ENCODE assay signal across 1 cellular context in genomic region chr6:109308018-109308492, GRCh38.
A peak's percentile ranks its signal among the peaks of the same experiment; 100 is the strongest.
TF ChIP-seq lines count a peak whose summit lies in the region.

No MANE protein-coding gene starts in this region.

TF ChIP-seq in K562, 482 proteins besides CTCF, POLR2A, EP300 and RAD21 (continued from another document and continues in another):
- TF ChIP-seq, protein P1, sequence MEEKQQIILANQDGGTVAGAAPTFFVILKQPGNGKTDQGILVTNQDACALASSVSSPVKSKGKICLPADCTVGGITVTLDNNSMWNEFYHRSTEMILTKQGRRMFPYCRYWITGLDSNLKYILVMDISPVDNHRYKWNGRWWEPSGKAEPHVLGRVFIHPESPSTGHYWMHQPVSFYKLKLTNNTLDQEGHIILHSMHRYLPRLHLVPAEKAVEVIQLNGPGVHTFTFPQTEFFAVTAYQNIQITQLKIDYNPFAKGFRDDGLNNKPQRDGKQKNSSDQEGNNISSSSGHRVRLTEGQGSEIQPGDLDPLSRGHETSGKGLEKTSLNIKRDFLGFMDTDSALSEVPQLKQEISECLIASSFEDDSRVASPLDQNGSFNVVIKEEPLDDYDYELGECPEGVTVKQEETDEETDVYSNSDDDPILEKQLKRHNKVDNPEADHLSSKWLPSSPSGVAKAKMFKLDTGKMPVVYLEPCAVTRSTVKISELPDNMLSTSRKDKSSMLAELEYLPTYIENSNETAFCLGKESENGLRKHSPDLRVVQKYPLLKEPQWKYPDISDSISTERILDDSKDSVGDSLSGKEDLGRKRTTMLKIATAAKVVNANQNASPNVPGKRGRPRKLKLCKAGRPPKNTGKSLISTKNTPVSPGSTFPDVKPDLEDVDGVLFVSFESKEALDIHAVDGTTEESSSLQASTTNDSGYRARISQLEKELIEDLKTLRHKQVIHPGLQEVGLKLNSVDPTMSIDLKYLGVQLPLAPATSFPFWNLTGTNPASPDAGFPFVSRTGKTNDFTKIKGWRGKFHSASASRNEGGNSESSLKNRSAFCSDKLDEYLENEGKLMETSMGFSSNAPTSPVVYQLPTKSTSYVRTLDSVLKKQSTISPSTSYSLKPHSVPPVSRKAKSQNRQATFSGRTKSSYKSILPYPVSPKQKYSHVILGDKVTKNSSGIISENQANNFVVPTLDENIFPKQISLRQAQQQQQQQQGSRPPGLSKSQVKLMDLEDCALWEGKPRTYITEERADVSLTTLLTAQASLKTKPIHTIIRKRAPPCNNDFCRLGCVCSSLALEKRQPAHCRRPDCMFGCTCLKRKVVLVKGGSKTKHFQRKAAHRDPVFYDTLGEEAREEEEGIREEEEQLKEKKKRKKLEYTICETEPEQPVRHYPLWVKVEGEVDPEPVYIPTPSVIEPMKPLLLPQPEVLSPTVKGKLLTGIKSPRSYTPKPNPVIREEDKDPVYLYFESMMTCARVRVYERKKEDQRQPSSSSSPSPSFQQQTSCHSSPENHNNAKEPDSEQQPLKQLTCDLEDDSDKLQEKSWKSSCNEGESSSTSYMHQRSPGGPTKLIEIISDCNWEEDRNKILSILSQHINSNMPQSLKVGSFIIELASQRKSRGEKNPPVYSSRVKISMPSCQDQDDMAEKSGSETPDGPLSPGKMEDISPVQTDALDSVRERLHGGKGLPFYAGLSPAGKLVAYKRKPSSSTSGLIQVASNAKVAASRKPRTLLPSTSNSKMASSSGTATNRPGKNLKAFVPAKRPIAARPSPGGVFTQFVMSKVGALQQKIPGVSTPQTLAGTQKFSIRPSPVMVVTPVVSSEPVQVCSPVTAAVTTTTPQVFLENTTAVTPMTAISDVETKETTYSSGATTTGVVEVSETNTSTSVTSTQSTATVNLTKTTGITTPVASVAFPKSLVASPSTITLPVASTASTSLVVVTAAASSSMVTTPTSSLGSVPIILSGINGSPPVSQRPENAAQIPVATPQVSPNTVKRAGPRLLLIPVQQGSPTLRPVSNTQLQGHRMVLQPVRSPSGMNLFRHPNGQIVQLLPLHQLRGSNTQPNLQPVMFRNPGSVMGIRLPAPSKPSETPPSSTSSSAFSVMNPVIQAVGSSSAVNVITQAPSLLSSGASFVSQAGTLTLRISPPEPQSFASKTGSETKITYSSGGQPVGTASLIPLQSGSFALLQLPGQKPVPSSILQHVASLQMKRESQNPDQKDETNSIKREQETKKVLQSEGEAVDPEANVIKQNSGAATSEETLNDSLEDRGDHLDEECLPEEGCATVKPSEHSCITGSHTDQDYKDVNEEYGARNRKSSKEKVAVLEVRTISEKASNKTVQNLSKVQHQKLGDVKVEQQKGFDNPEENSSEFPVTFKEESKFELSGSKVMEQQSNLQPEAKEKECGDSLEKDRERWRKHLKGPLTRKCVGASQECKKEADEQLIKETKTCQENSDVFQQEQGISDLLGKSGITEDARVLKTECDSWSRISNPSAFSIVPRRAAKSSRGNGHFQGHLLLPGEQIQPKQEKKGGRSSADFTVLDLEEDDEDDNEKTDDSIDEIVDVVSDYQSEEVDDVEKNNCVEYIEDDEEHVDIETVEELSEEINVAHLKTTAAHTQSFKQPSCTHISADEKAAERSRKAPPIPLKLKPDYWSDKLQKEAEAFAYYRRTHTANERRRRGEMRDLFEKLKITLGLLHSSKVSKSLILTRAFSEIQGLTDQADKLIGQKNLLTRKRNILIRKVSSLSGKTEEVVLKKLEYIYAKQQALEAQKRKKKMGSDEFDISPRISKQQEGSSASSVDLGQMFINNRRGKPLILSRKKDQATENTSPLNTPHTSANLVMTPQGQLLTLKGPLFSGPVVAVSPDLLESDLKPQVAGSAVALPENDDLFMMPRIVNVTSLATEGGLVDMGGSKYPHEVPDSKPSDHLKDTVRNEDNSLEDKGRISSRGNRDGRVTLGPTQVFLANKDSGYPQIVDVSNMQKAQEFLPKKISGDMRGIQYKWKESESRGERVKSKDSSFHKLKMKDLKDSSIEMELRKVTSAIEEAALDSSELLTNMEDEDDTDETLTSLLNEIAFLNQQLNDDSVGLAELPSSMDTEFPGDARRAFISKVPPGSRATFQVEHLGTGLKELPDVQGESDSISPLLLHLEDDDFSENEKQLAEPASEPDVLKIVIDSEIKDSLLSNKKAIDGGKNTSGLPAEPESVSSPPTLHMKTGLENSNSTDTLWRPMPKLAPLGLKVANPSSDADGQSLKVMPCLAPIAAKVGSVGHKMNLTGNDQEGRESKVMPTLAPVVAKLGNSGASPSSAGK (IDR thresholded peaks at IDR 0.05) = peak; percentile 74
- TF ChIP-seq SLC30A9 (CRISPR knock-in tag; IDR thresholded peaks at IDR 0.05) (no peak), HEY1 (CRISPR knock-in tag; IDR thresholded peaks at IDR 0.05; ENCODE audit: borderline replicate concordance) (no peak), ZNF143 (CRISPR knock-in tag; IDR thresholded peaks at IDR 0.05) (no peak), MAZ (CRISPR knock-in tag; conservative IDR thresholded peaks at IDR 0.05 in 1 of 2, IDR thresholded peaks at IDR 0.05 in 1 of 2) (peak; percentile 36 to 58; a peak in 3 of 4 replicates), AFF4 (CRISPR knock-in tag; IDR thresholded peaks at IDR 0.05) (no peak), ARNT (IDR thresholded peaks at IDR 0.05) (peak; percentile 72 to 85; a peak in 1 of 4 replicates), TBP (optimal IDR thresholded peaks at IDR 0.05; ENCODE audit: low read depth, low read length) (no peak), XRCC4 (IDR thresholded peaks at IDR 0.05; ENCODE audit: extremely low read depth, insufficient read depth, insufficient read length) (no peak), KHSRP (IDR thresholded peaks at IDR 0.05) (no peak), DMBX1 (CRISPR knock-in tag; IDR thresholded peaks at IDR 0.05; ENCODE audit: borderline replicate concordance) (peak; percentile 96), FOSL1 (tag; conservative IDR thresholded peaks at IDR 0.05) (peak; percentile 98), ZNF212 (CRISPR knock-in tag; IDR thresholded peaks at IDR 0.05) (no peak), EP400 (IDR thresholded peaks at IDR 0.05) (peak; percentile 64), MBD2 (IDR thresholded peaks at IDR 0.05; ENCODE audit: borderline replicate concordance, low read depth) (peak; percentile 68; the same call in 1 of the 2 replicates), CHD2 (IDR thresholded peaks at IDR 0.05; ENCODE audit: low read depth, low read length) (no peak), NFYB (IDR thresholded peaks at IDR 0.05; ENCODE audit: extremely low read depth, insufficient read length) (no peak), RFX1 (IDR thresholded peaks at IDR 0.05) (no peak), ZKSCAN1 (IDR thresholded peaks at IDR 0.05; ENCODE audit: low read depth, low read length) (no peak), SRF (CRISPR knock-in tag; IDR thresholded peaks at IDR 0.05) (no peak), KDM1A (IDR thresholded peaks at IDR 0.05) (peak; percentile 100), EWSR1 (IDR thresholded peaks at IDR 0.05; ENCODE audit: borderline replicate concordance, low read depth, partially characterized antibody) (no peak), RBBP5 (IDR thresholded peaks at IDR 0.05; ENCODE audit: borderline replicate concordance, insufficient read depth, low read length, poor library complexity, severe bottlenecking) (no peak), BRD4 (IDR thresholded peaks at IDR 0.05) (no peak), POLR3A (IDR thresholded peaks at IDR 0.05; ENCODE audit: borderline replicate concordance, extremely low read depth, insufficient read depth, insufficient read length) (no peak)
- TF ChIP-seq, protein P2, sequence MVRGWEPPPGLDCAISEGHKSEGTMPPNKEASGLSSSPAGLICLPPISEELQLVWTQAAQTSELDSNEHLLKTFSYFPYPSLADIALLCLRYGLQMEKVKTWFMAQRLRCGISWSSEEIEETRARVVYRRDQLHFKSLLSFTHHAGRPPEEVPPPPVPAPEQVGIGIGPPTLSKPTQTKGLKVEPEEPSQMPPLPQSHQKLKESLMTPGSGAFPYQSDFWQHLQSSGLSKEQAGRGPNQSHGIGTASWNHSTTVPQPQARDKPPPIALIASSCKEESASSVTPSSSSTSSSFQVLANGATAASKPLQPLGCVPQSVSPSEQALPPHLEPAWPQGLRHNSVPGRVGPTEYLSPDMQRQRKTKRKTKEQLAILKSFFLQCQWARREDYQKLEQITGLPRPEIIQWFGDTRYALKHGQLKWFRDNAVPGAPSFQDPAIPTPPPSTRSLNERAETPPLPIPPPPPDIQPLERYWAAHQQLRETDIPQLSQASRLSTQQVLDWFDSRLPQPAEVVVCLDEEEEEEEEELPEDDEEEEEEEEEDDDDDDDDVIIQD (CRISPR knock-in tag; IDR thresholded peaks at IDR 0.05) = peak; percentile 83; the same call in 1 of the 2 replicates
- TF ChIP-seq, protein P3, sequence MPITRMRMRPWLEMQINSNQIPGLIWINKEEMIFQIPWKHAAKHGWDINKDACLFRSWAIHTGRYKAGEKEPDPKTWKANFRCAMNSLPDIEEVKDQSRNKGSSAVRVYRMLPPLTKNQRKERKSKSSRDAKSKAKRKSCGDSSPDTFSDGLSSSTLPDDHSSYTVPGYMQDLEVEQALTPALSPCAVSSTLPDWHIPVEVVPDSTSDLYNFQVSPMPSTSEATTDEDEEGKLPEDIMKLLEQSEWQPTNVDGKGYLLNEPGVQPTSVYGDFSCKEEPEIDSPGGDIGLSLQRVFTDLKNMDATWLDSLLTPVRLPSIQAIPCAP (CRISPR knock-in tag; IDR thresholded peaks at IDR 0.05; ENCODE audit: borderline replicate concordance) = no peak
- TF ChIP-seq, protein P4, sequence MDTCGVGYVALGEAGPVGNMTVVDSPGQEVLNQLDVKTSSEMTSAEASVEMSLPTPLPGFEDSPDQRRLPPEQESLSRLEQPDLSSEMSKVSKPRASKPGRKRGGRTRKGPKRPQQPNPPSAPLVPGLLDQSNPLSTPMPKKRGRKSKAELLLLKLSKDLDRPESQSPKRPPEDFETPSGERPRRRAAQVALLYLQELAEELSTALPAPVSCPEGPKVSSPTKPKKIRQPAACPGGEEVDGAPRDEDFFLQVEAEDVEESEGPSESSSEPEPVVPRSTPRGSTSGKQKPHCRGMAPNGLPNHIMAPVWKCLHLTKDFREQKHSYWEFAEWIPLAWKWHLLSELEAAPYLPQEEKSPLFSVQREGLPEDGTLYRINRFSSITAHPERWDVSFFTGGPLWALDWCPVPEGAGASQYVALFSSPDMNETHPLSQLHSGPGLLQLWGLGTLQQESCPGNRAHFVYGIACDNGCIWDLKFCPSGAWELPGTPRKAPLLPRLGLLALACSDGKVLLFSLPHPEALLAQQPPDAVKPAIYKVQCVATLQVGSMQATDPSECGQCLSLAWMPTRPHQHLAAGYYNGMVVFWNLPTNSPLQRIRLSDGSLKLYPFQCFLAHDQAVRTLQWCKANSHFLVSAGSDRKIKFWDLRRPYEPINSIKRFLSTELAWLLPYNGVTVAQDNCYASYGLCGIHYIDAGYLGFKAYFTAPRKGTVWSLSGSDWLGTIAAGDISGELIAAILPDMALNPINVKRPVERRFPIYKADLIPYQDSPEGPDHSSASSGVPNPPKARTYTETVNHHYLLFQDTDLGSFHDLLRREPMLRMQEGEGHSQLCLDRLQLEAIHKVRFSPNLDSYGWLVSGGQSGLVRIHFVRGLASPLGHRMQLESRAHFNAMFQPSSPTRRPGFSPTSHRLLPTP (IDR thresholded peaks at IDR 0.05; ENCODE audit: borderline replicate concordance, extremely low read depth, insufficient read length) = no peak
- TF ChIP-seq, protein P5, sequence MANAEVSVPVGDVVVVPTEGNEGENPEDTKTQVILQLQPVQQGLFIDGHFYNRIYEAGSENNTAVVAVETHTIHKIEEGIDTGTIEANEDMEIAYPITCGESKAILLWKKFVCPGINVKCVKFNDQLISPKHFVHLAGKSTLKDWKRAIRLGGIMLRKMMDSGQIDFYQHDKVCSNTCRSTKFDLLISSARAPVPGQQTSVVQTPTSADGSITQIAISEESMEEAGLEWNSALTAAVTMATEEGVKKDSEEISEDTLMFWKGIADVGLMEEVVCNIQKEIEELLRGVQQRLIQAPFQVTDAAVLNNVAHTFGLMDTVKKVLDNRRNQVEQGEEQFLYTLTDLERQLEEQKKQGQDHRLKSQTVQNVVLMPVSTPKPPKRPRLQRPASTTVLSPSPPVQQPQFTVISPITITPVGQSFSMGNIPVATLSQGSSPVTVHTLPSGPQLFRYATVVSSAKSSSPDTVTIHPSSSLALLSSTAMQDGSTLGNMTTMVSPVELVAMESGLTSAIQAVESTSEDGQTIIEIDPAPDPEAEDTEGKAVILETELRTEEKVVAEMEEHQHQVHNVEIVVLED (CRISPR knock-in tag; IDR thresholded peaks at IDR 0.05) = no peak
- TF ChIP-seq, protein P6, sequence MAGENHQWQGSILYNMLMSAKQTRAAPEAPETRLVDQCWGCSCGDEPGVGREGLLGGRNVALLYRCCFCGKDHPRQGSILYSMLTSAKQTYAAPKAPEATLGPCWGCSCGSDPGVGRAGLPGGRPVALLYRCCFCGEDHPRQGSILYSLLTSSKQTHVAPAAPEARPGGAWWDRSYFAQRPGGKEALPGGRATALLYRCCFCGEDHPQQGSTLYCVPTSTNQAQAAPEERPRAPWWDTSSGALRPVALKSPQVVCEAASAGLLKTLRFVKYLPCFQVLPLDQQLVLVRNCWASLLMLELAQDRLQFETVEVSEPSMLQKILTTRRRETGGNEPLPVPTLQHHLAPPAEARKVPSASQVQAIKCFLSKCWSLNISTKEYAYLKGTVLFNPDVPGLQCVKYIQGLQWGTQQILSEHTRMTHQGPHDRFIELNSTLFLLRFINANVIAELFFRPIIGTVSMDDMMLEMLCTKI (IDR thresholded peaks at IDR 0.05; ENCODE audit: partially characterized antibody) = no peak
- TF ChIP-seq, protein P7, sequence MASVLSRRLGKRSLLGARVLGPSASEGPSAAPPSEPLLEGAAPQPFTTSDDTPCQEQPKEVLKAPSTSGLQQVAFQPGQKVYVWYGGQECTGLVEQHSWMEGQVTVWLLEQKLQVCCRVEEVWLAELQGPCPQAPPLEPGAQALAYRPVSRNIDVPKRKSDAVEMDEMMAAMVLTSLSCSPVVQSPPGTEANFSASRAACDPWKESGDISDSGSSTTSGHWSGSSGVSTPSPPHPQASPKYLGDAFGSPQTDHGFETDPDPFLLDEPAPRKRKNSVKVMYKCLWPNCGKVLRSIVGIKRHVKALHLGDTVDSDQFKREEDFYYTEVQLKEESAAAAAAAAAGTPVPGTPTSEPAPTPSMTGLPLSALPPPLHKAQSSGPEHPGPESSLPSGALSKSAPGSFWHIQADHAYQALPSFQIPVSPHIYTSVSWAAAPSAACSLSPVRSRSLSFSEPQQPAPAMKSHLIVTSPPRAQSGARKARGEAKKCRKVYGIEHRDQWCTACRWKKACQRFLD (CRISPR knock-in tag; IDR thresholded peaks at IDR 0.05) = peak; percentile 97
